In the genomic region with DNA sequence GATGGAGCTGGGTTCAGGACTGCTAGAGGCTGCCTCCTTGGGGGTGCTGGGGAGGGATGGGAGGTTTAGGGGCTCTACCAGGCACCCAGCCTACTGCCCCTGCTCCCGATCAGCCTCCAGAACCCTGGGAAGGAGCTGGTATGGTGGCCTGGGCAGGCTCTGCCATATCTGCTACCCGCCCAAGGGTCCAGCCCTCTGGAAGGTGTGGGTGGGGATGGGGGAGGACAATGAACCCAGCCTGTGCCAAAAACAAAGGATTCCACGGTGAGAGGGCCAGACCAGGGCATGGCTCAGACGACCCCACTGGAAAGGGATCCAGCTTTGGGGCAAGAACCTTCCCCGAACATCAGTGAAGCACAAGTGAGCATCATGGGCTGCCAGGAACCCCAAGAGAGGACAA, we compare ENCODE assay signal across 13 cellular contexts. TPM values are rescaled to one million over a fixed set of nuclear protein-coding genes. Genes with fewer than 3 reads are reported as not detected.
"Had no signal": no experiment of that assay in that cellular context is flagged by ENCODE, and none has a peak within 500 bp of the region (broad histone marks: within the 10 kb centered on the region; RNA-seq: fewer than 3 reads in every experiment).

No MANE protein-coding gene starts in this region.

- H3K27me3 ChIP-seq: gastrocnemius medialis, heart left ventricle, sigmoid colon, spleen, stomach, testis had no signal

- H3K9me3 Mint-ChIP-seq: activated B cell treated with CpG ODN at 0.5 μM for 24 hours; activated T-cell treated with anti-CD3 and anti-CD28 coated beads, Interleukin-2, amount 50 U/mL, for 4 hours; immature natural killer cell; natural killer cell treated with Interleukin-12 subunit alpha and Interleukin-12 subunit beta and Interleukin-15 and Interleukin-18, amount 100 ng/mL, for 72 hours had no signal

- H3K27ac ChIP-seq: epithelial cell of prostate, gastrocnemius medialis, heart left ventricle, sigmoid colon, stomach, testis had no signal

- ATAC-seq: gastrocnemius medialis, heart left ventricle had no signal

- H3K9me3 ChIP-seq: gastrocnemius medialis, heart left ventricle, sigmoid colon, spleen, stomach, testis had no signal

- H3K4me3 Mint-ChIP-seq: activated B cell treated with CpG ODN at 0.5 μM for 24 hours; activated T-cell treated with anti-CD3 and anti-CD28 coated beads, Interleukin-2, amount 50 U/mL, for 4 hours; immature natural killer cell; natural killer cell treated with Interleukin-12 subunit alpha and Interleukin-12 subunit beta and Interleukin-15 and Interleukin-18, amount 100 ng/mL, for 72 hours had no signal

- H3K27me3 Mint-ChIP-seq: activated B cell treated with CpG ODN at 0.5 μM for 24 hours; natural killer cell treated with Interleukin-12 subunit alpha and Interleukin-12 subunit beta and Interleukin-15 and Interleukin-18, amount 100 ng/mL, for 72 hours had no signal

- H3K4me3 ChIP-seq: gastrocnemius medialis, heart left ventricle, sigmoid colon, spleen, stomach, testis had no signal

- H3K27ac Mint-ChIP-seq: activated B cell treated with CpG ODN at 0.5 μM for 24 hours; natural killer cell treated with Interleukin-12 subunit alpha and Interleukin-12 subunit beta and Interleukin-15 and Interleukin-18, amount 100 ng/mL, for 72 hours had no signal

- H3K36me3 Mint-ChIP-seq: immature natural killer cell; natural killer cell treated with Interleukin-12 subunit alpha and Interleukin-12 subunit beta and Interleukin-15 and Interleukin-18, amount 100 ng/mL, for 72 hours had no signal

- H3K36me3 ChIP-seq: gastrocnemius medialis had no signal

RNA-seq across cellular contexts. Expression of a gene that starts 19.7 kb away (rescaled TPM):
- total RNA-seq: dermis microvascular lymphatic vessel endothelial cell, osteocyte had no signal

RNA-seq across cellular contexts. Expression of a gene that starts 39.8 kb away (rescaled TPM):
- total RNA-seq: gastrocnemius medialis had no signal
